ENCODE assay signal across 13 cellular contexts in genomic region chr18:50282521-50283335, GRCh38. TPM values are rescaled to one million over a fixed set of nuclear protein-coding genes. Genes with fewer than 3 reads are reported as not detected.
DNase-seq lines count a peak whose midpoint lies in the region; ATAC-seq and TF ChIP-seq lines count a peak whose summit lies in the region.
"Had no signal": no experiment of that assay in that cellular context is flagged by ENCODE, and none has a peak within 500 bp of the region (broad histone marks: within the 10 kb centered on the region; RNA-seq: fewer than 3 reads in every experiment).

No MANE protein-coding gene starts in this region.

- H3K4me3 ChIP-seq in OCI-LY3 (ENCODE audit: low read length) (peak overlapping the region; percentile 84), endodermal cell (ENCODE audit: low read length) (no peak overlapping the region), skeletal muscle satellite cell (ENCODE audit: low read length) (no peak overlapping the region)

- peak overlapping the region; percentile 98 for H3K4me3 Mint-ChIP-seq in activated T-cell treated with anti-CD3 and anti-CD28 coated beads, Interleukin-2, amount 50 U/mL, for 24 hours
- peak overlapping the region; percentile 98 for H3K4me3 Mint-ChIP-seq in endodermal cell

- no peaks in the 10 kb centered on the region for H3K9me3 Mint-ChIP-seq in activated T-cell treated with anti-CD3 and anti-CD28 coated beads, Interleukin-2, amount 50 U/mL, for 24 hours
- no peaks in the 10 kb centered on the region for H3K9me3 Mint-ChIP-seq in endodermal cell

- H3K36me3 Mint-ChIP-seq in activated T-cell treated with anti-CD3 and anti-CD28 coated beads, Interleukin-2, amount 50 U/mL, for 24 hours (ENCODE audit: low read depth), result peaks cover 88% of the 10 kb centered on the region
- peaks cover 52% of the 10 kb centered on the region for H3K36me3 Mint-ChIP-seq in endodermal cell (ENCODE audit: low read depth)

- H3K4me1 ChIP-seq in OCI-LY3 (ENCODE audit: low read length) (peaks cover 32% of the 10 kb centered on the region), endodermal cell (ENCODE audit: control insufficient read depth, insufficient read depth, low read length) (no peaks in the 10 kb centered on the region), skeletal muscle satellite cell (ENCODE audit: control insufficient read depth, insufficient read depth, low read length) (peaks cover 52% of the 10 kb centered on the region)

- H3K27me3 Mint-ChIP-seq in activated T-cell treated with anti-CD3 and anti-CD28 coated beads, Interleukin-2, amount 50 U/mL, for 24 hours, result no peaks in the 10 kb centered on the region
- no peaks in the 10 kb centered on the region for H3K27me3 Mint-ChIP-seq in endodermal cell (ENCODE audit: insufficient read depth)

- H3K27me3 ChIP-seq in OCI-LY3 (ENCODE audit: low read depth, low read length) (no peaks in the 10 kb centered on the region), endodermal cell (ENCODE audit: control insufficient read depth, insufficient read depth, low read length, poor library complexity, severe bottlenecking) (no peaks in the 10 kb centered on the region), skeletal muscle satellite cell (ENCODE audit: control insufficient read depth, insufficient read depth, low read length) (no peaks in the 10 kb centered on the region)
- H3K27me3 ChIP-seq: body of pancreas, testis had no signal

- TF ChIP-seq CTCF in OCI-LY3 (IDR thresholded peaks at IDR 0.05; ENCODE audit: low read depth, low read length), result no peak
- no peak for TF ChIP-seq CTCF in endodermal cell (conservative IDR thresholded peaks at IDR 0.05)

- no peak overlapping the region for H3K9ac ChIP-seq in OCI-LY3 (ENCODE audit: low read length)
- no peak overlapping the region for H3K9ac ChIP-seq in endodermal cell (ENCODE audit: extremely low read depth, low read length, poor library complexity, severe bottlenecking)
- H3K9ac ChIP-seq in skeletal muscle satellite cell (ENCODE audit: low read depth, low read length), result no peak overlapping the region

- peaks cover 18% of the 10 kb centered on the region for H4K20me1 ChIP-seq in OCI-LY3 (ENCODE audit: insufficient read depth, low read length)

- DNase-seq in activated T-cell treated with anti-CD3 and anti-CD28 coated beads, Interleukin-2, amount 50 U/mL, for 24 hours, result no peak
- no peak for DNase-seq in activated T-cell treated with anti-CD3 and anti-CD28 coated beads, Interleukin-2, amount 50 U/mL, for 1 hour
- DNase-seq in endodermal cell, result no peak
- DNase-seq in NK-92 treated with Interleukin-12 subunit alpha and Interleukin-12 subunit beta, amount 100 ng/mL, for 24 hours (lab: John Stamatoyannopoulos, UW), result no peak
- DNase-seq: NCI-H1105, testis had no signal

- no peak for TF ChIP-seq POLR2A in GM18505 (IDR thresholded peaks at IDR 0.05; ENCODE audit: borderline replicate concordance, extremely low read depth, insufficient read depth, insufficient read length)

- H3K4me2 ChIP-seq in OCI-LY3 (ENCODE audit: low read length) (peak overlapping the region; percentile 97), skeletal muscle satellite cell (ENCODE audit: low read length) (peak overlapping the region; percentile 92)

- peak overlapping the region; percentile 98 for H3K27ac Mint-ChIP-seq in activated T-cell treated with anti-CD3 and anti-CD28 coated beads, Interleukin-2, amount 50 U/mL, for 24 hours
- H3K27ac Mint-ChIP-seq in endodermal cell, result no peak overlapping the region

- no peak overlapping the region for H3K27ac ChIP-seq in OCI-LY3 (ENCODE audit: low read length)
- no peak overlapping the region for H3K27ac ChIP-seq in endodermal cell (ENCODE audit: low read depth, low read length)

- peaks cover 58% of the 10 kb centered on the region for H3K4me1 Mint-ChIP-seq in activated T-cell treated with anti-CD3 and anti-CD28 coated beads, Interleukin-2, amount 50 U/mL, for 24 hours (ENCODE audit: low read depth)
- peaks cover 31% of the 10 kb centered on the region for H3K4me1 Mint-ChIP-seq in endodermal cell

- ATAC-seq in GM19397 (IDR thresholded peaks at IDR 0.05; ENCODE audit: unreplicated experiment) (no peak), GM18505 (IDR thresholded peaks at IDR 0.05; ENCODE audit: unreplicated experiment) (no peak)
- ATAC-seq: activated CD4-positive, CD25-positive, alpha-beta regulatory T cell treated with anti-CD3 and anti-CD28 coated beads, Interleukin-2, amount 50 U/mL, for 24 hours; body of pancreas had no signal

- 95% methylated on average over 36 to 42 of the region's 42 CpGs for WGBS in endodermal cell (ENCODE audit: insufficient coverage in 1 of 2, insufficient read length in 1 of 2), 2 experiments

- H3K36me3 ChIP-seq in OCI-LY3 (replicated peaks; ENCODE audit: low read depth, low read length) (peaks cover 65% of the 10 kb centered on the region), endodermal cell (ENCODE audit: control insufficient read depth, insufficient read depth, low read length) (peaks cover 31% of the 10 kb centered on the region), skeletal muscle satellite cell (ENCODE audit: insufficient read depth, low read length) (peaks cover 38% of the 10 kb centered on the region)

- H2AFZ ChIP-seq in OCI-LY3 (ENCODE audit: low read depth, low read length), result no peak overlapping the region

- H3K9me3 ChIP-seq in OCI-LY3 (ENCODE audit: insufficient read depth, low read length) (no peaks in the 10 kb centered on the region), endodermal cell (ENCODE audit: control insufficient read depth, low read length) (peaks cover 10% of the 10 kb centered on the region), skeletal muscle satellite cell (replicated peaks; ENCODE audit: low read length) (no peaks in the 10 kb centered on the region)
- H3K9me3 ChIP-seq: body of pancreas, testis had no signal

- peaks cover 62% of the 10 kb centered on the region for H3K79me2 ChIP-seq in OCI-LY3 (ENCODE audit: low read length)

RNA-seq across cellular contexts. Expression of gene MBD1, which starts 1.4 kb away (rescaled TPM):
- 10 to 100 TPM; 77.1 to 79.6 TPM for total RNA-seq in endodermal cell
- polyA plus RNA-seq in endodermal cell (2013, experiment 1 of 2), result 56.2 TPM
- polyA plus RNA-seq in endodermal cell (2013, experiment 2 of 2), result 45.2 TPM
- 46.1 and 55.5 TPM in 2 replicates for total RNA-seq in skeletal muscle satellite cell (2012; rRNA removed)

RNA-seq across cellular contexts. Expression of gene CXXC1, which starts 4.8 kb away (rescaled TPM):
- 100 to 1,000 TPM in 1 of 2 donors, 10 to 100 TPM in 1; 93.1 to 102 TPM for total RNA-seq in endodermal cell
- 65.0 TPM for polyA plus RNA-seq in endodermal cell (2013, experiment 1 of 2)
- 62.4 TPM for polyA plus RNA-seq in endodermal cell (2013, experiment 2 of 2)
- total RNA-seq in skeletal muscle satellite cell (2012; rRNA removed), result 36.5 and 41.7 TPM in 2 replicates

RNA-seq across cellular contexts. Expression of gene CFAP53, which starts 16.4 kb away (rescaled TPM):
- total RNA-seq in endodermal cell, result under 1 TPM; 0.37 to 0.66 TPM
- 0.89 TPM for polyA plus RNA-seq in endodermal cell (2013, experiment 1 of 2)
- polyA plus RNA-seq in endodermal cell (2013, experiment 2 of 2), result 1.2 TPM
- total RNA-seq in skeletal muscle satellite cell (2012; rRNA removed), result 0.25 and 0.87 TPM in 2 replicates
- total RNA-seq: mononuclear cell had no signal
